27 cellular contexts compared by ENCODE assay signal in genomic region chrX:39283239-39283638, GRCh38.
"Had no signal": no experiment of that assay in that cellular context is flagged by ENCODE, and none has a peak within 500 bp of the region (broad histone marks: within the 10 kb centered on the region; RNA-seq: fewer than 3 reads in every experiment).

No MANE protein-coding gene starts in this region.

- H3K36me3 ChIP-seq: stomach, suprapubic skin, thoracic aorta, thyroid gland, tibial artery, tibial nerve, transverse colon, upper lobe of left lung, upper lobe of right lung, uterus, vagina had no signal

- H3K4me3 ChIP-seq: stomach, suprapubic skin, testis, thoracic aorta, thyroid gland, tibial artery, tibial nerve, transverse colon, upper lobe of left lung, upper lobe of right lung, uterus, vagina had no signal

- H3K27me3 ChIP-seq: stomach, suprapubic skin, testis, thyroid gland, tibial artery, tibial nerve, transverse colon, upper lobe of left lung, upper lobe of right lung, uterus, vagina had no signal

- FAIRE-seq: urothelium cell line had no signal

- H3K4me1 ChIP-seq: stomach, suprapubic skin, testis, thyroid gland, tibial artery, tibial nerve, transverse colon, upper lobe of left lung, upper lobe of right lung, uterus, vagina had no signal

- H3K27ac ChIP-seq: stomach, suprapubic skin, testis, thoracic aorta, thyroid gland, tibial artery, tibial nerve, transverse colon, upper lobe of left lung, upper lobe of right lung, uterus, vagina had no signal

- DNase-seq: stimulated activated CD4-positive, alpha-beta T cell treated with anti-CD3 and anti-CD28 coated beads, Interleukin-2, amount 100 ng/mL, for 48 hours; stimulated activated CD4-positive, alpha-beta T cell treated with anti-CD3 and anti-CD28 coated beads, Interleukin-4, amount 100 ng/mL, for 1 hour; stimulated activated CD4-positive, alpha-beta T cell treated with anti-CD3 and anti-CD28 coated beads, Interleukin-4, amount 100 ng/mL, for 24 hours; stimulated activated CD4-positive, alpha-beta T cell treated with anti-CD3 and anti-CD28 coated beads, Interleukin-4, amount 100 ng/mL, for 4 hours; stimulated activated CD8-positive, alpha-beta memory T cell treated with anti-CD3 and anti-CD28 coated beads, Interleukin-4, amount 100 ng/mL, for 48 hours; stimulated activated naive B cell treated with anti-CD40 and anti-IgM and Interleukin-4, amounts not matched to agents 10 μg/mL and 1 μg/mL and 100 μg/mL, for 72 hours; stimulated activated naive CD4-positive, alpha-beta T cell; stimulated activated naive CD4-positive, alpha-beta T cell treated with Interleukin-2 at 50 U/mL for 16 hours; stimulated activated naive CD8-positive, alpha-beta T cell treated with anti-CD3 and anti-CD28 coated beads, Interleukin-15, amount 100 ng/mL, for 72 hours; stimulated activated naive CD8-positive, alpha-beta T cell treated with anti-CD3 and anti-CD28 coated beads, Interleukin-15, Interleukin-2, amounts not matched to agents 100 U/mL and 50 U/mL, for 24 hours; stomach; substantia nigra; testis; thyroid gland; tibial artery; transverse colon; trophoblast cell; upper lobe of left lung; upper lobe of right lung; uterus had no signal

- ATAC-seq: stimulated activated effector memory CD8-positive, alpha-beta T cell treated with anti-CD3 and anti-CD28 coated beads, Interleukin-12 subunit alpha, Interleukin-12 subunit beta, amount 100 ng/mL, for 72 hours; stimulated activated memory B cell treated with anti-CD40 and anti-IgM and Interleukin-4, amounts not matched to agents 10 μg/mL and 1 μg/mL and 100 μg/mL, for 72 hours; stimulated activated naive B cell treated with anti-CD40 and anti-IgM and Interleukin-4, amounts not matched to agents 10 μg/mL and 1 μg/mL and 100 μg/mL, for 72 hours; stimulated activated naive CD8-positive, alpha-beta T cell treated with anti-CD3 and anti-CD28 coated beads, Interleukin-15, amount 100 ng/mL, for 72 hours; stimulated activated naive CD8-positive, alpha-beta T cell treated with anti-CD3 and anti-CD28 coated beads, Interleukin-15, Interleukin-2, amounts not matched to agents 100 U/mL and 50 U/mL, for 24 hours; upper lobe of right lung had no signal

- H3K9me3 ChIP-seq: suprapubic skin, testis, thoracic aorta, thyroid gland, transverse colon, uterus had no signal
